Comparison of ENCODE assay signal across 16 cellular contexts in the genomic region with DNA sequence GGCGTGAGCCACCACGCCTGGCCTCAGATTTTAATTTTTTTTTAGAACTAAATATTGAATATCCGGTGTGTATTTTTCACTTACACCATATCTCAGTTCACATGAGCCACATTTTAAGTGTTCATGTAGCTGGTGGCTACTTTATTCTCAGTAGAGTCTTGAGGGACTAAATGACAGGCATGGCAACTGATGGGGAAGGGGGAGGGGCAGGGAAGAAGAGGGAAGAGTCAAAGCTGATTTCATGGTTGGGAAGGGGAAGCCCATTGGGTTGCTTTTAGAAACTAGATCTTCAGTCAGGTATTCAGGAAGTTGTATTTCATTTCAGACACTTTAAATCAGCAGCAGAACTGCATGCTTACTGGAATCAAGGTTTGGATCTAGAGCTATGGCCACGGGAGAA. TPM values are rescaled to one million over a fixed set of nuclear protein-coding genes. Genes with fewer than 3 reads are reported as not detected.
DNase-seq lines count a peak whose midpoint lies in the region; ATAC-seq and FAIRE-seq lines count a peak whose summit lies in the region.
"Had no signal": no experiment of that assay in that cellular context is flagged by ENCODE, and none has a peak within 500 bp of the region (broad histone marks: within the 10 kb centered on the region; RNA-seq: fewer than 3 reads in every experiment).

No MANE protein-coding gene starts in this region.

- H3K4me1 Mint-ChIP-seq in activated T-cell treated with anti-CD3 and anti-CD28 coated beads, Interleukin-2, amount 50 U/mL, for 24 hours (ENCODE audit: low read depth) = peaks cover 64% of the 10 kb centered on the region
- peaks cover 38% of the 10 kb centered on the region for H3K4me1 Mint-ChIP-seq in activated T-helper 17 cell treated with anti-CD3 and anti-CD28 coated beads, Interleukin-2, amount 50 U/mL, for 72 hours

- H3K9me3 Mint-ChIP-seq in activated T-cell treated with anti-CD3 and anti-CD28 coated beads, Interleukin-2, amount 50 U/mL, for 24 hours = no peaks in the 10 kb centered on the region
- no peaks in the 10 kb centered on the region for H3K9me3 Mint-ChIP-seq in activated T-helper 17 cell treated with anti-CD3 and anti-CD28 coated beads, Interleukin-2, amount 50 U/mL, for 72 hours
- H3K9me3 Mint-ChIP-seq: stimulated activated memory B cell treated with anti-CD40 and anti-IgM and Interleukin-4, amounts not matched to agents 10 μg/mL and 1 μg/mL and 100 μg/mL, for 72 hours had no signal

- no peaks in the 10 kb centered on the region for H3K36me3 Mint-ChIP-seq in activated T-cell treated with anti-CD3 and anti-CD28 coated beads, Interleukin-2, amount 50 U/mL, for 24 hours (ENCODE audit: low read depth)
- no peaks in the 10 kb centered on the region for H3K36me3 Mint-ChIP-seq in activated T-helper 17 cell treated with anti-CD3 and anti-CD28 coated beads, Interleukin-2, amount 50 U/mL, for 72 hours (ENCODE audit: low read depth)
- H3K36me3 Mint-ChIP-seq: activated naive CD8-positive, alpha-beta T cell; stimulated activated memory B cell treated with anti-CD40 and anti-IgM and Interleukin-4, amounts not matched to agents 10 μg/mL and 1 μg/mL and 100 μg/mL, for 72 hours had no signal

- H3K4me3 Mint-ChIP-seq in activated T-cell treated with anti-CD3 and anti-CD28 coated beads, Interleukin-2, amount 50 U/mL, for 24 hours = peak overlapping the region; percentile 43
- H3K4me3 Mint-ChIP-seq in activated T-helper 17 cell treated with anti-CD3 and anti-CD28 coated beads, Interleukin-2, amount 50 U/mL, for 72 hours = peak overlapping the region; percentile 80
- H3K4me3 Mint-ChIP-seq: stimulated activated memory B cell treated with anti-CD40 and anti-IgM and Interleukin-4, amounts not matched to agents 10 μg/mL and 1 μg/mL and 100 μg/mL, for 72 hours had no signal

- peak overlapping the region; percentile 90 for H3K27ac Mint-ChIP-seq in activated T-cell treated with anti-CD3 and anti-CD28 coated beads, Interleukin-2, amount 50 U/mL, for 24 hours
- H3K27ac Mint-ChIP-seq in activated T-helper 17 cell treated with anti-CD3 and anti-CD28 coated beads, Interleukin-2, amount 50 U/mL, for 72 hours = peak overlapping the region; percentile 86
- H3K27ac Mint-ChIP-seq: stimulated activated memory B cell treated with anti-CD40 and anti-IgM and Interleukin-4, amounts not matched to agents 10 μg/mL and 1 μg/mL and 100 μg/mL, for 72 hours had no signal

- no peak for DNase-seq in activated T-cell treated with anti-CD3 and anti-CD28 coated beads, Interleukin-2, amount 50 U/mL, for 24 hours
- DNase-seq in activated T-cell treated with anti-CD3 and anti-CD28 coated beads for 4 hours = no peak
- no peak for DNase-seq in GM18507 (ENCODE audit: extremely low spot score, insufficient read length, low read depth)
- peak; percentile 61 for DNase-seq in retina
- DNase-seq in SW 1271 (lab: John Stamatoyannopoulos, UW) = no peak
- DNase-seq: activated CD4-positive, alpha-beta T cell treated with anti-CD3 and anti-CD28 coated beads for 48 hours; caudate nucleus; foreskin fibroblast; H7; NCI-H146 had no signal

- peak; percentile 59 for FAIRE-seq in GM18507 (lab: Jason Lieb, UNC)
- FAIRE-seq: D721Med had no signal

- no peak for ATAC-seq in activated T-helper 17 cell treated with anti-CD3 and anti-CD28 coated beads, Interleukin-2, amount 50 U/mL, for 72 hours (replicated peaks)
- ATAC-seq in GM18907 (IDR thresholded peaks at IDR 0.05; ENCODE audit: unreplicated experiment) (no peak), GM21717 (IDR thresholded peaks at IDR 0.05; ENCODE audit: unreplicated experiment) (no peak)
- ATAC-seq: stimulated activated memory B cell treated with anti-CD40 and anti-IgM and Interleukin-4, amounts not matched to agents 10 μg/mL and 1 μg/mL and 100 μg/mL, for 72 hours had no signal

- H3K27me3 Mint-ChIP-seq in activated T-cell treated with anti-CD3 and anti-CD28 coated beads, Interleukin-2, amount 50 U/mL, for 24 hours = peaks cover 2% of the 10 kb centered on the region
- no peaks in the 10 kb centered on the region for H3K27me3 Mint-ChIP-seq in activated T-helper 17 cell treated with anti-CD3 and anti-CD28 coated beads, Interleukin-2, amount 50 U/mL, for 72 hours
- H3K27me3 Mint-ChIP-seq: activated naive CD8-positive, alpha-beta T cell; stimulated activated memory B cell treated with anti-CD40 and anti-IgM and Interleukin-4, amounts not matched to agents 10 μg/mL and 1 μg/mL and 100 μg/mL, for 72 hours had no signal

RNA-seq across cellular contexts. Expression of gene WIPI1, which starts 2.8 kb away (rescaled TPM):
- total RNA-seq in activated T-helper 17 cell treated with anti-CD3 and anti-CD28 coated beads, Interleukin-2, amount 50 U/mL, for 72 hours = 10 to 100 TPM in 1 of 2 donors, 1 to 10 TPM in 1; 8.6 to 25.6 TPM

RNA-seq across cellular contexts. Expression of gene PRKAR1A, which starts 52.1 kb away (rescaled TPM):
- 100 to 1,000 TPM; 175 to 186 TPM for total RNA-seq in activated T-helper 17 cell treated with anti-CD3 and anti-CD28 coated beads, Interleukin-2, amount 50 U/mL, for 72 hours
